ENCODE assay signal across 32 cellular contexts in genomic region chr7:136171233-136171632, GRCh38.
"Had no signal": no experiment of that assay in that cellular context is flagged by ENCODE, and none has a peak within 500 bp of the region (broad histone marks: within the 10 kb centered on the region; RNA-seq: fewer than 3 reads in every experiment).

No MANE protein-coding gene starts in this region.

- H3K9me3 ChIP-seq: adrenal gland, ascending aorta, body of pancreas, breast epithelium had no signal

- H3K36me3 ChIP-seq: adrenal gland, ascending aorta, brain microvascular endothelial cell, breast epithelium, cardiac muscle cell had no signal

- ATAC-seq: activated naive CD4-positive, alpha-beta T cell treated with anti-CD3 and anti-CD28 coated beads, Interleukin-2, amount 50 U/mL, for 72 hours; activated naive CD8-positive, alpha-beta T cell treated with anti-CD3 and anti-CD28 coated beads, Interleukin-2, amount 50 U/mL, for 24 hours; activated T-cell treated with anti-CD3 and anti-CD28 coated beads, Interleukin-2, amount 50 U/mL, for 4 hours; activated T-cell treated with anti-CD3 and anti-CD28 coated beads, Interleukin-2, amount 50 U/mL, for 72 hours; activated T-helper 17 cell treated with anti-CD3 and anti-CD28 coated beads, Interleukin-2, amount 50 U/mL, for 72 hours; body of pancreas had no signal

- H3K27ac ChIP-seq: adrenal gland, ascending aorta, body of pancreas, brain microvascular endothelial cell, breast epithelium, cardiac muscle cell had no signal

- DNase-seq: activated effector memory CD4-positive, alpha-beta T cell treated with anti-CD3 and anti-CD28 coated beads, Interleukin-2, amount 50 U/mL, for 16 hours; activated effector memory CD4-positive, alpha-beta T cell treated with Interleukin-2 at 50 U/mL for 16 hours; activated gamma-delta T cell; activated gamma-delta T cell treated with Interleukin-2 at 50 U/mL for 16 hours; activated naive CD4-positive, alpha-beta T cell; activated naive CD4-positive, alpha-beta T cell treated with anti-CD3 and anti-CD28 coated beads for 36 hours; activated naive CD4-positive, alpha-beta T cell treated with anti-CD3 and anti-CD28 coated beads, Interleukin-2, amount 10 ng/mL, durations not matched to agents 7 days and 5 days; activated naive CD4-positive, alpha-beta T cell treated with anti-CD3 and anti-CD28 coated beads, Interleukin-2, amount 50 U/mL, for 16 hours; activated naive CD4-positive, alpha-beta T cell treated with Interleukin-2 at 50 U/mL for 16 hours; activated naive CD8-positive, alpha-beta T cell treated with anti-CD3 and anti-CD28 coated beads for 36 hours; activated naive CD8-positive, alpha-beta T cell treated with anti-CD3 and anti-CD28 coated beads, Interleukin-2, amount 10 ng/mL, durations not matched to agents 7 days and 5 days; activated naive CD8-positive, alpha-beta T cell treated with anti-CD3 and anti-CD28 coated beads, Interleukin-2, amount 50 U/mL, for 24 hours; activated T-cell treated with anti-CD3 and anti-CD28 coated beads, Interleukin-2, amount 50 U/mL, for 4 hours; activated T-cell treated with anti-CD3 and anti-CD28 coated beads, Interleukin-2, amount 50 U/mL, for 48 hours; activated T-cell treated with anti-CD3 and anti-CD28 coated beads, Interleukin-2, amount 50 U/mL, for 72 hours; adrenal gland; amniotic stem cell; amygdala; anterior cingulate cortex; aorta; body of pancreas; brain microvascular endothelial cell; caudate nucleus; central memory CD4-positive, alpha-beta T cell; cerebellar nuclear complex had no signal

- H3K27me3 ChIP-seq: adrenal gland, ascending aorta, body of pancreas, brain microvascular endothelial cell, breast epithelium, cardiac muscle cell had no signal

- H3K4me1 ChIP-seq: adrenal gland, ascending aorta, body of pancreas, breast epithelium had no signal

- FAIRE-seq: astrocyte, bronchial epithelial cell had no signal

- H3K4me3 ChIP-seq: adrenal gland, ascending aorta, body of pancreas, breast epithelium, cardiac muscle cell had no signal
